ENCODE assay signal across 23 cellular contexts in the genomic region with DNA sequence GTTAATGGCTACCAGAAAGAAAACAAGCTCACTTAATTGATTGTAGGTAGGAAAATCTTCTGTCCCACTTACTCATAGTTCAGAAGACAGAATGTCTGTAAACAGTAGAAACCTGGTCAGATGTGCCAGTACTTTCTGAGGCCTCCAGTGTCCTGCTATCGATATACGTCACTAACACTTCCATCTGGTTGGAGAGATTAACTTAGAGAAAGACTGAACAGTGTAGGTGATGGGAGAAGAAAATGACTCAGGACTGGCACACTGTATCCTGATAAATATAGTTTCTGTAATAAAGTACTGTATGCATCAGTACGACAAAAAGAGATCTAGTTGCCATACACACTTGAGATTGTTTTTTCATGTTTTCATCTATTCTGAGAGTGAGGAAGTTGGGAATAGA.
"Had no signal": no experiment of that assay in that cellular context is flagged by ENCODE, and none has a peak within 500 bp of the region (broad histone marks: within the 10 kb centered on the region; RNA-seq: fewer than 3 reads in every experiment).

No MANE protein-coding gene starts in this region.

- H3K9me3 ChIP-seq: colonic mucosa, gastrocnemius medialis had no signal

- ATAC-seq: effector memory CD8-positive, alpha-beta T cell; gastrocnemius medialis; heart right ventricle; left lung; left ventricle myocardium superior; lower lobe of right lung; mucosa of descending colon had no signal

- H3K27me3 ChIP-seq: colonic mucosa, esophagus muscularis mucosa, gastrocnemius medialis, heart right ventricle, left lung had no signal

- H3K4me3 ChIP-seq: colonic mucosa, esophagus muscularis mucosa, gastrocnemius medialis, heart right ventricle, left lung, lower lobe of right lung, mucosa of descending colon had no signal

- DNase-seq: colonic mucosa; cortex of kidney; effector CD8-positive, alpha-beta T cell; effector memory CD8-positive, alpha-beta T cell; endodermal cell; foreskin melanocyte; gastrocnemius medialis; glutamatergic neuron; head of caudate nucleus; heart right ventricle; hippocampal formation; islet precursor cell; kidney; kidney glomerular epithelial cell; left lung; left ventricle myocardium superior; lower lobe of right lung; mesenchymal stem cell; mucosa of descending colon; naive B cell had no signal

- H3K27ac ChIP-seq: colonic mucosa, esophagus muscularis mucosa, gastrocnemius medialis, heart right ventricle, left lung, lower lobe of right lung had no signal

- H3K4me1 ChIP-seq: colonic mucosa, esophagus muscularis mucosa, gastrocnemius medialis, heart right ventricle, left lung, lower lobe of right lung had no signal

- H3K36me3 ChIP-seq: colonic mucosa had no signal

- FAIRE-seq: endometrium, endothelial cell of umbilical vein, kidney had no signal
